In the genomic region with DNA sequence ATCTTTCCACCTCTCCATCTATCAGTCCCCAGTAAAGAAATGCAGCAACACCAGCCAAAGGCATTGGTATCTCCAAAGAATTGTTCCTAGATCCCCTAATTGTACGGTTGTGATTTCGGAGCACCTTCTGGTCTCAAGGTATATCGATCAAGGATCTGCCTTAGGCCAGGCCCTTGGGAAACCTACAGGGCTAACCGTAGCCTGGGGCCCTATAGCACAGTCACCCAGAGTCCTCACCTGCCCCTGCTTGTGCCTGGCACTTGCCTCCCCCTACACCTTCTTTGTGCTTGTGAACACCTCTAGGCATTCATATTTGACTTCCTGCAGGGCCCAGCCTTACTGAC, we compare ENCODE assay signal across 8 cellular contexts. TPM values are rescaled to one million over a fixed set of nuclear protein-coding genes. Genes with fewer than 3 reads are reported as not detected.
A peak's percentile ranks its signal among the peaks of the same experiment; 100 is the strongest.
DNase-seq lines count a peak whose midpoint lies in the region; TF ChIP-seq lines count a peak whose summit lies in the region.

No MANE protein-coding gene starts in this region.

- H3K9me3 ChIP-seq in BLaER1 treated with 17β-estradiol and CSF1 and Interleukin-3, amounts not matched to agents 10 nM and 100 nM (replicated peaks in 1 of 11) = no peaks in the 10 kb centered on the region
- no peaks in the 10 kb centered on the region for H3K9me3 ChIP-seq in endodermal cell (ENCODE audit: control insufficient read depth, low read length)
- no peaks in the 10 kb centered on the region for H3K9me3 ChIP-seq in osteoblast (ENCODE audit: low read depth, low read length)
- no peaks in the 10 kb centered on the region for H3K9me3 ChIP-seq in effector memory CD4-positive, alpha-beta T cell (ENCODE audit: control insufficient read depth, low read length)

- H3K27me3 ChIP-seq in BLaER1 treated with 17β-estradiol and CSF1 and Interleukin-3, amounts not matched to agents 10 nM and 100 nM = no peaks in the 10 kb centered on the region
- H3K27me3 ChIP-seq in endodermal cell (ENCODE audit: control insufficient read depth, insufficient read depth, low read length, poor library complexity, severe bottlenecking) (no peaks in the 10 kb centered on the region), osteoblast (ENCODE audit: insufficient read depth, low read length) (no peaks in the 10 kb centered on the region)
- H3K27me3 ChIP-seq in effector memory CD4-positive, alpha-beta T cell (replicated peaks; ENCODE audit: control insufficient read depth, insufficient read depth, low read length, poor library complexity, severe bottlenecking) = no peaks in the 10 kb centered on the region

- H4K20me1 ChIP-seq in BLaER1 treated with 17β-estradiol and CSF1 and Interleukin-3, amounts not matched to agents 10 nM and 100 nM = peaks cover 0 to 8% (median 0%) of the 10 kb centered on the region in 11 experiments; a peak in 3 of 22 replicates
- peaks cover 8% of the 10 kb centered on the region for H4K20me1 ChIP-seq in osteoblast (ENCODE audit: insufficient read depth, low read length)

- peaks cover 3% of the 10 kb centered on the region for H3K4me1 Mint-ChIP-seq in endodermal cell

- 91 to 100% methylated on average over 2 to 4 of the region's 4 CpGs for WGBS in endodermal cell (ENCODE audit: insufficient coverage in 1 of 2, insufficient read length in 1 of 2), 2 experiments

- TF ChIP-seq CTCF in endodermal cell (conservative IDR thresholded peaks at IDR 0.05) (no peak), osteoblast (IDR thresholded peaks at IDR 0.05; ENCODE audit: extremely low read depth, low read depth, low read length) (no peak)

- H3K4me2 ChIP-seq in BLaER1 treated with 17β-estradiol and CSF1 and Interleukin-3, amounts not matched to agents 10 nM and 100 nM = peak overlapping the region; percentile 26 to 99 (median 72)
- peak overlapping the region; percentile 80 for H3K4me2 ChIP-seq in osteoblast (ENCODE audit: insufficient read depth, low read length)

- peak overlapping the region; percentile 62 to 75 (median 71); a peak in 21 of 22 replicates for H3K9ac ChIP-seq in BLaER1 treated with 17β-estradiol and CSF1 and Interleukin-3, amounts not matched to agents 10 nM and 100 nM
- H3K9ac ChIP-seq in endodermal cell (ENCODE audit: extremely low read depth, low read length, poor library complexity, severe bottlenecking) = peak overlapping the region; percentile 49

- no peaks in the 10 kb centered on the region for H3K79me2 ChIP-seq in osteoblast (ENCODE audit: insufficient read depth, low read length)

- no peaks in the 10 kb centered on the region for H3K27me3 Mint-ChIP-seq in endodermal cell (ENCODE audit: insufficient read depth)

- H3K4me1 ChIP-seq in BLaER1 treated with 17β-estradiol and CSF1 and Interleukin-3, amounts not matched to agents 10 nM and 100 nM = peaks cover 39 to 51% (median 49%) of the 10 kb centered on the region in 10 experiments
- no peaks in the 10 kb centered on the region for H3K4me1 ChIP-seq in endodermal cell (ENCODE audit: control insufficient read depth, insufficient read depth, low read length)
- peaks cover 16% of the 10 kb centered on the region for H3K4me1 ChIP-seq in osteoblast (ENCODE audit: insufficient read depth, low read length)
- peaks cover 15% of the 10 kb centered on the region for H3K4me1 ChIP-seq in effector memory CD4-positive, alpha-beta T cell (ENCODE audit: control insufficient read depth, insufficient read depth, low read length, poor library complexity, severe bottlenecking)

- H3K4me3 ChIP-seq in BLaER1 treated with 17β-estradiol and CSF1 and Interleukin-3, amounts not matched to agents 10 nM and 100 nM = peak overlapping the region; percentile 41 to 64 (median 48); a peak in 19 of 20 replicates
- peak overlapping the region; percentile 79 for H3K4me3 ChIP-seq in endodermal cell (ENCODE audit: low read length)
- peak overlapping the region; percentile 69 for H3K4me3 ChIP-seq in osteoblast (ENCODE audit: insufficient read depth, low read length)
- no peak overlapping the region for H3K4me3 ChIP-seq in effector memory CD4-positive, alpha-beta T cell (ENCODE audit: insufficient read depth, low read depth, low read length, poor library complexity, severe bottlenecking)

- H3K27ac ChIP-seq in BLaER1 treated with 17β-estradiol and CSF1 and Interleukin-3, amounts not matched to agents 10 nM and 100 nM = peak overlapping the region; percentile 61 to 96 (median 74); a peak in 20 of 22 replicates
- H3K27ac ChIP-seq in endodermal cell (ENCODE audit: low read depth, low read length) = no peak overlapping the region
- peak overlapping the region; percentile 59 for H3K27ac ChIP-seq in osteoblast (ENCODE audit: low read depth, low read length)
- H3K27ac ChIP-seq in effector memory CD4-positive, alpha-beta T cell (ENCODE audit: insufficient read depth, low read length, poor library complexity, severe bottlenecking) = no peak overlapping the region

- H3K27ac Mint-ChIP-seq in endodermal cell = peak overlapping the region; percentile 92

- peaks cover 40% of the 10 kb centered on the region for H3K36me3 Mint-ChIP-seq in endodermal cell (ENCODE audit: low read depth)

- H2AFZ ChIP-seq in osteoblast (ENCODE audit: low read length) = peak overlapping the region; percentile 4

- peak overlapping the region; percentile 63 for H3K4me3 Mint-ChIP-seq in endodermal cell

- peak; percentile 45 for DNase-seq in NCI-H69 (lab: John Stamatoyannopoulos, UW)
- DNase-seq in endodermal cell = peak; percentile 69
- no peak for DNase-seq in osteoblast (ENCODE audit: insufficient read length, low spot score, missing footprints)
- no peak for DNase-seq in effector memory CD4-positive, alpha-beta T cell
- no peak for DNase-seq in activated CD4-positive, CD25-positive, alpha-beta regulatory T cell treated with anti-CD3 and anti-CD28 coated beads, Interleukin-2, amount 50 U/mL, for 72 hours
- DNase-seq in GM03348 (ENCODE audit: low spot score) = no peak
- no peak for DNase-seq in HCEC 1CT

- peaks cover 50 to 53% (median 51%) of the 10 kb centered on the region in 11 experiments for H3K36me3 ChIP-seq in BLaER1 treated with 17β-estradiol and CSF1 and Interleukin-3, amounts not matched to agents 10 nM and 100 nM
- H3K36me3 ChIP-seq in endodermal cell (ENCODE audit: control insufficient read depth, insufficient read depth, low read length) (peaks cover 52% of the 10 kb centered on the region), osteoblast (ENCODE audit: insufficient read depth, low read length) (peaks cover 42% of the 10 kb centered on the region)
- H3K36me3 ChIP-seq in effector memory CD4-positive, alpha-beta T cell (ENCODE audit: control insufficient read depth, insufficient read depth, low read length) = peaks cover 49% of the 10 kb centered on the region

- no peaks in the 10 kb centered on the region for H3K9me3 Mint-ChIP-seq in endodermal cell

RNA-seq across cellular contexts. Expression of a gene that starts 16.8 kb away (rescaled TPM):
- total RNA-seq in endodermal cell (100 to 1,000 TPM in 1 of 2 donors, 10 to 100 TPM in 1; 90.5 to 122 TPM), osteoblast (3.6 and 4.7 TPM in 2 replicates)
- polyA plus RNA-seq in endodermal cell (2013, experiment 1 of 2) = 174 TPM
- polyA plus RNA-seq in endodermal cell (2013, experiment 2 of 2) = 175 TPM

RNA-seq across cellular contexts. Expression of a gene that starts 20.6 kb away (rescaled TPM):
- total RNA-seq in endodermal cell (10 to 100 TPM; 46.4 to 63.1 TPM), osteoblast (6.2 and 7.6 TPM in 2 replicates)
- 30.2 TPM for polyA plus RNA-seq in endodermal cell (2013, experiment 1 of 2)
- polyA plus RNA-seq in endodermal cell (2013, experiment 2 of 2) = 25.2 TPM

RNA-seq across cellular contexts. Expression of a gene that starts 21.9 kb away (rescaled TPM):
- total RNA-seq in endodermal cell = 100 to 1,000 TPM; 119 to 158 TPM
- polyA plus RNA-seq in endodermal cell (2013, experiment 1 of 2) = 43.3 TPM
- polyA plus RNA-seq in endodermal cell (2013, experiment 2 of 2) = 40.2 TPM
- total RNA-seq in osteoblast = 14.1 and 18.8 TPM in 2 replicates

RNA-seq across cellular contexts. Expression of a gene that starts 37.2 kb away (rescaled TPM):
- total RNA-seq in endodermal cell (1 to 10 TPM; 4.1 to 5.5 TPM), osteoblast (9.4 and 11.5 TPM in 2 replicates)
- polyA plus RNA-seq in endodermal cell (2013, experiment 1 of 2) = 3.5 TPM
- 3.2 TPM for polyA plus RNA-seq in endodermal cell (2013, experiment 2 of 2)

RNA-seq across cellular contexts. Expression of a gene that starts 51.0 kb away (rescaled TPM):
- 10 to 100 TPM; 26.2 to 27.7 TPM for total RNA-seq in endodermal cell
- 79.3 TPM for polyA plus RNA-seq in endodermal cell (2013, experiment 1 of 2)
- 69.1 TPM for polyA plus RNA-seq in endodermal cell (2013, experiment 2 of 2)
- 8.3 and 8.8 TPM in 2 replicates for total RNA-seq in osteoblast

Comparison
In these comparisons a context has a peak if more than half of its experiments do, and no peak if none do; other contexts are left out.
1. H3K27ac ChIP-seq: peak in BLaER1 treated with 17β-estradiol and CSF1 and Interleukin-3, amounts not matched to agents 10 nM and 100 nM (11 of 11) and osteoblast (single experiment); none in endodermal cell (single experiment) and effector memory CD4-positive, alpha-beta T cell (single experiment).
2. DNase-seq: peak in NCI-H69 (single experiment) and endodermal cell (single experiment); none in osteoblast (single experiment), effector memory CD4-positive, alpha-beta T cell (0 of 3), activated CD4-positive, CD25-positive, alpha-beta regulatory T cell treated with anti-CD3 and anti-CD28 coated beads, Interleukin-2, amount 50 U/mL, for 72 hours (single experiment), GM03348 (single experiment) and HCEC 1CT (single experiment).
3. RNA of a gene that starts 16.8 kb away (total RNA-seq): 90.5 to 122 TPM in endodermal cell; 3.6 to 4.7 TPM in osteoblast; every median in the first group is over 10 times any median in the second.